ENCODE assay signal across 8 cellular contexts in genomic region chr1:1272341-1273151, GRCh38. TPM values are rescaled to one million over a fixed set of nuclear protein-coding genes. Genes with fewer than 3 reads are reported as not detected.
DNase-seq lines count a peak whose midpoint lies in the region; ATAC-seq and TF ChIP-seq lines count a peak whose summit lies in the region.

No MANE protein-coding gene starts in this region.

- H3K4me3 Mint-ChIP-seq in activated CD4-positive, alpha-beta T cell treated with anti-CD3 and anti-CD28 coated beads, Interleukin-2, amount 10 ng/mL, durations not matched to agents 24 days and 14 days, result peak overlapping the region; percentile 86

- peak; percentile 33 for ATAC-seq in RWPE2 (ENCODE audit: low read depth)

- H3K4me3 ChIP-seq in RWPE2 (ENCODE audit: severe bottlenecking) (peak overlapping the region; percentile 95), fibroblast of lung (replicated peaks in 1 of 4; ENCODE audit: control extremely low read depth in 1 of 4, insufficient read depth in 1 of 4, low read depth in 3 of 4, low read length in 4 of 4) (peak overlapping the region; percentile 82 to 96 (median 86))

- peak overlapping the region; percentile 97 for H3K9ac ChIP-seq in fibroblast of lung (ENCODE audit: insufficient read depth, low read length)

- intact Hi-C loops in activated CD4-positive, alpha-beta T cell treated with anti-CD3 and anti-CD28 coated beads, Interleukin-2, amount 10 ng/mL, durations not matched to agents 24 days and 14 days (cut with micrococcal nuclease), result loop anchor here (1.0 to 5.0 kb wide), 2 partner anchors 70 to 156 kb away; partner anchors contain the start of gene C1orf159

- H3K27ac Mint-ChIP-seq in activated CD4-positive, alpha-beta T cell treated with anti-CD3 and anti-CD28 coated beads, Interleukin-2, amount 10 ng/mL, durations not matched to agents 24 days and 14 days, result peak overlapping the region; percentile 76

- H2AFZ ChIP-seq in fibroblast of lung (ENCODE audit: low read length), result no peak overlapping the region

- H3K4me2 ChIP-seq in fibroblast of lung (ENCODE audit: extremely low read depth, insufficient read depth, low read length), result peak overlapping the region; percentile 89

- H3K4me1 ChIP-seq in RWPE2 (ENCODE audit: insufficient read depth, poor library complexity, severe bottlenecking), result peaks cover 8% of the 10 kb centered on the region
- peaks cover 20% of the 10 kb centered on the region for H3K4me1 ChIP-seq in fibroblast of lung (ENCODE audit: control insufficient read depth, extremely low read depth, insufficient read depth, low read length)

- H3K36me3 Mint-ChIP-seq in activated CD4-positive, alpha-beta T cell treated with anti-CD3 and anti-CD28 coated beads, Interleukin-2, amount 10 ng/mL, durations not matched to agents 24 days and 14 days (ENCODE audit: low read depth), result peaks cover 20% of the 10 kb centered on the region

- peaks cover 28% of the 10 kb centered on the region for H3K4me1 Mint-ChIP-seq in activated CD4-positive, alpha-beta T cell treated with anti-CD3 and anti-CD28 coated beads, Interleukin-2, amount 10 ng/mL, durations not matched to agents 24 days and 14 days

- no peaks in the 10 kb centered on the region for H3K27me3 Mint-ChIP-seq in activated CD4-positive, alpha-beta T cell treated with anti-CD3 and anti-CD28 coated beads, Interleukin-2, amount 10 ng/mL, durations not matched to agents 24 days and 14 days

- TF ChIP-seq CTCF in RWPE2 (IDR thresholded peaks at IDR 0.05; ENCODE audit: poor library complexity, severe bottlenecking), result no peak
- TF ChIP-seq CTCF in fibroblast of lung (conservative IDR thresholded peaks at IDR 0.05 in 1 of 2, IDR thresholded peaks at IDR 0.05 in 1 of 2; ENCODE audit: low read depth in 1 of 2, low read length in 2 of 2), result no peak

- peaks cover 59% of the 10 kb centered on the region for H3K79me2 ChIP-seq in fibroblast of lung (ENCODE audit: control insufficient read depth, insufficient read depth, low read length)

- H3K36me3 ChIP-seq in RWPE2 (ENCODE audit: low read depth), result peaks cover 25% of the 10 kb centered on the region
- H3K36me3 ChIP-seq in fibroblast of lung (ENCODE audit: control insufficient read depth, insufficient read depth, low read length), result peaks cover 12% of the 10 kb centered on the region

- no peaks in the 10 kb centered on the region for H4K20me1 ChIP-seq in fibroblast of lung (ENCODE audit: control insufficient read depth, extremely low read depth, insufficient read depth, low read length)

- H3K27ac ChIP-seq in RWPE2 (ENCODE audit: poor library complexity, severe bottlenecking) (peak overlapping the region; percentile 66), fibroblast of lung (ENCODE audit: insufficient read depth, low read length) (peak overlapping the region; percentile 95)

- peak; percentile 75 for DNase-seq in activated CD4-positive, alpha-beta T cell treated with anti-CD3 and anti-CD28 coated beads, Interleukin-2, amount 10 ng/mL, durations not matched to agents 24 days and 14 days
- DNase-seq in activated CD4-positive, alpha-beta T cell treated with anti-CD3 and anti-CD28 coated beads for 1 hour, result no peak
- DNase-seq in RWPE2 (ENCODE audit: low spot score) (no peak), fibroblast of lung (ENCODE audit: low read depth in 2 of 2) (peak in 1 of 2 donors; percentile 39), renal cortical epithelial cell (ENCODE audit: low read depth) (peak; percentile 22), ecto neural progenitor cell (ENCODE audit: low spot score) (no peak), NCI-H446 (lab: John Stamatoyannopoulos, UW) (no peak)
- no peak for DNase-seq in stimulated activated CD4-positive, alpha-beta T cell treated with anti-CD3 and anti-CD28 coated beads, Interleukin-2, amount 100 ng/mL, for 24 hours

- H3K27me3 ChIP-seq in RWPE2 (ENCODE audit: insufficient read depth, poor library complexity, severe bottlenecking), result no peaks in the 10 kb centered on the region
- H3K27me3 ChIP-seq in fibroblast of lung (ENCODE audit: control insufficient read depth, insufficient read depth, low read length), result no peaks in the 10 kb centered on the region

- H3K9me3 ChIP-seq in RWPE2 (ENCODE audit: severe bottlenecking) (no peaks in the 10 kb centered on the region), fibroblast of lung (ENCODE audit: control insufficient read depth, insufficient read depth, low read depth, low read length) (no peaks in the 10 kb centered on the region)

- no peaks in the 10 kb centered on the region for H3K9me3 Mint-ChIP-seq in activated CD4-positive, alpha-beta T cell treated with anti-CD3 and anti-CD28 coated beads, Interleukin-2, amount 10 ng/mL, durations not matched to agents 24 days and 14 days

RNA-seq across cellular contexts. Expression of gene UBE2J2, which starts 1.1 kb away (rescaled TPM):
- total RNA-seq in activated CD4-positive, alpha-beta T cell treated with anti-CD3 and anti-CD28 coated beads, Interleukin-2, amount 10 ng/mL, durations not matched to agents 24 days and 14 days, result 86.9 and 87.3 TPM in 2 replicates
- total RNA-seq in fibroblast of lung (39.5 and 47.2 TPM in 2 replicates), renal cortical epithelial cell (48.6 and 50.2 TPM in 2 replicates)
- 32.3 and 50.9 TPM in 2 replicates for polyA plus RNA-seq in fibroblast of lung
- 39.9 and 65.8 TPM in 2 replicates for polyA plus RNA-seq in fibroblast of lung (2012)
- 13.4 and 17.9 TPM in 2 replicates for polyA minus RNA-seq in fibroblast of lung (ENCODE audit: low replicate concordance)

RNA-seq across cellular contexts. Expression of gene SCNN1D, which starts 7.7 kb away (rescaled TPM):
- total RNA-seq in activated CD4-positive, alpha-beta T cell treated with anti-CD3 and anti-CD28 coated beads, Interleukin-2, amount 10 ng/mL, durations not matched to agents 24 days and 14 days, result 3.1 and 3.2 TPM in 2 replicates
- total RNA-seq in fibroblast of lung, result 1.0 and 2.5 TPM in 2 replicates
- 0.44 TPM in 2 replicates for polyA plus RNA-seq in fibroblast of lung
- polyA plus RNA-seq in fibroblast of lung (2012), result 1.1 and 1.3 TPM in 2 replicates
- not detected in 2 replicates for polyA minus RNA-seq in fibroblast of lung (ENCODE audit: low replicate concordance)
- 0.52 and 1.9 TPM in 2 replicates for total RNA-seq in renal cortical epithelial cell

RNA-seq across cellular contexts. Expression of gene C1QTNF12, which starts 26.0 kb away (rescaled TPM):
- 1.3 and 2.8 TPM in 2 replicates for total RNA-seq in activated CD4-positive, alpha-beta T cell treated with anti-CD3 and anti-CD28 coated beads, Interleukin-2, amount 10 ng/mL, durations not matched to agents 24 days and 14 days
- 1.0 and 4.1 TPM in 2 replicates for total RNA-seq in fibroblast of lung
- polyA plus RNA-seq in fibroblast of lung, result 0.27 and 0.60 TPM in 2 replicates
- 1.1 and 3.0 TPM in 2 replicates for polyA plus RNA-seq in fibroblast of lung (2012)
- polyA minus RNA-seq in fibroblast of lung (ENCODE audit: low replicate concordance), result 0.59 TPM in 1 of 2 replicates, not detected in the other
- 0.40 TPM in 1 of 2 replicates, not detected in the other for total RNA-seq in renal cortical epithelial cell

RNA-seq across cellular contexts. Expression of gene ACAP3, which starts 35.2 kb away (rescaled TPM):
- 54.1 and 55.7 TPM in 2 replicates for total RNA-seq in activated CD4-positive, alpha-beta T cell treated with anti-CD3 and anti-CD28 coated beads, Interleukin-2, amount 10 ng/mL, durations not matched to agents 24 days and 14 days
- 34.7 and 50.9 TPM in 2 replicates for total RNA-seq in fibroblast of lung
- 15.3 and 15.7 TPM in 2 replicates for polyA plus RNA-seq in fibroblast of lung
- 24.4 and 30.2 TPM in 2 replicates for polyA plus RNA-seq in fibroblast of lung (2012)
- polyA minus RNA-seq in fibroblast of lung (ENCODE audit: low replicate concordance), result 25.1 and 27.7 TPM in 2 replicates
- 24.8 and 34.6 TPM in 2 replicates for total RNA-seq in renal cortical epithelial cell

RNA-seq across cellular contexts. Expression of gene PUSL1, which starts 35.9 kb away (rescaled TPM):
- 33.4 and 35.2 TPM in 2 replicates for total RNA-seq in activated CD4-positive, alpha-beta T cell treated with anti-CD3 and anti-CD28 coated beads, Interleukin-2, amount 10 ng/mL, durations not matched to agents 24 days and 14 days
- total RNA-seq in fibroblast of lung, result 12.7 and 13.1 TPM in 2 replicates
- polyA plus RNA-seq in fibroblast of lung, result 7.1 and 9.6 TPM in 2 replicates
- polyA plus RNA-seq in fibroblast of lung (2012), result 13.6 and 21.6 TPM in 2 replicates
- 14.7 and 16.3 TPM in 2 replicates for polyA minus RNA-seq in fibroblast of lung (ENCODE audit: low replicate concordance)
- total RNA-seq in renal cortical epithelial cell, result 14.2 and 24.0 TPM in 2 replicates

Comparison
In these comparisons a context has a peak if more than half of its experiments do, and no peak if none do; other contexts are left out.
1. DNase-seq: peak in activated CD4-positive, alpha-beta T cell treated with anti-CD3 and anti-CD28 coated beads, Interleukin-2, amount 10 ng/mL, durations not matched to agents 24 days and 14 days (single experiment) and renal cortical epithelial cell (single experiment); none in activated CD4-positive, alpha-beta T cell treated with anti-CD3 and anti-CD28 coated beads for 1 hour (single experiment), RWPE2 (single experiment), stimulated activated CD4-positive, alpha-beta T cell treated with anti-CD3 and anti-CD28 coated beads, Interleukin-2, amount 100 ng/mL, for 24 hours (0 of 2), ecto neural progenitor cell (single experiment) and NCI-H446 (0 of 2).